Comparison of ENCODE assay signal across 11 cellular contexts in genomic region chr4:185738038-185738552, GRCh38.
DNase-seq lines count a peak whose midpoint lies in the region; TF ChIP-seq lines count a peak whose summit lies in the region.
"Had no signal": no experiment of that assay in that cellular context is flagged by ENCODE, and none has a peak within 500 bp of the region (broad histone marks: within the 10 kb centered on the region; RNA-seq: fewer than 3 reads in every experiment).

No MANE protein-coding gene starts in this region.

- no peak overlapping the region for H3K4me3 Mint-ChIP-seq in dendritic cell treated with granulocyte-macrophage colony-stimulating factor and Interleukin-4, amounts not matched to agents 40 ng/mL and 50 ng/mL, for 4 days
- H3K4me3 Mint-ChIP-seq in nephron progenitor cell = no peak overlapping the region

- in situ Hi-C loops in ACHN (cut with HindIII; ENCODE audit: low pct_ligation_motif_present, low pct_unique_long_range_greater_than_20kb, low sequenced_read_pairs) = no loop called here

- peaks cover 80% of the 10 kb centered on the region for H3K4me1 Mint-ChIP-seq in dendritic cell treated with granulocyte-macrophage colony-stimulating factor and Interleukin-4, amounts not matched to agents 40 ng/mL and 50 ng/mL, for 4 days (ENCODE audit: low read depth)
- H3K4me1 Mint-ChIP-seq in nephron progenitor cell = peaks cover 11% of the 10 kb centered on the region

- no peaks in the 10 kb centered on the region for H3K36me3 ChIP-seq in Peyer's patch

- H3K4me1 ChIP-seq in Peyer's patch = no peaks in the 10 kb centered on the region

- H3K4me3 ChIP-seq in Peyer's patch = no peak overlapping the region

- no peaks in the 10 kb centered on the region for H3K27me3 ChIP-seq in Peyer's patch

- peak overlapping the region; percentile 33 for H3K27ac Mint-ChIP-seq in dendritic cell treated with granulocyte-macrophage colony-stimulating factor and Interleukin-4, amounts not matched to agents 40 ng/mL and 50 ng/mL, for 4 days
- no peak overlapping the region for H3K27ac Mint-ChIP-seq in nephron progenitor cell

- peak overlapping the region in 3 of 4 donors; percentile 38 to 70 (median 53) for H3K27ac ChIP-seq in Peyer's patch
- H3K27ac ChIP-seq: KMS-11 had no signal

- TF ChIP-seq POLR2A in Peyer's patch (IDR thresholded peaks at IDR 0.05) = no peak

- H3K9me3 ChIP-seq in Peyer's patch = no peaks in the 10 kb centered on the region

- H3K9me3 Mint-ChIP-seq in dendritic cell treated with granulocyte-macrophage colony-stimulating factor and Interleukin-4, amounts not matched to agents 40 ng/mL and 50 ng/mL, for 4 days = peaks cover 7% of the 10 kb centered on the region
- H3K9me3 Mint-ChIP-seq in nephron progenitor cell = peaks cover under 1% of the 10 kb centered on the region

- H3K36me3 Mint-ChIP-seq in dendritic cell treated with granulocyte-macrophage colony-stimulating factor and Interleukin-4, amounts not matched to agents 40 ng/mL and 50 ng/mL, for 4 days (ENCODE audit: low read depth) = no peaks in the 10 kb centered on the region
- no peaks in the 10 kb centered on the region for H3K36me3 Mint-ChIP-seq in nephron progenitor cell (ENCODE audit: low read depth)

- peaks cover 2% of the 10 kb centered on the region for H3K27me3 Mint-ChIP-seq in dendritic cell treated with granulocyte-macrophage colony-stimulating factor and Interleukin-4, amounts not matched to agents 40 ng/mL and 50 ng/mL, for 4 days
- H3K27me3 Mint-ChIP-seq in nephron progenitor cell (ENCODE audit: low read depth, poor library complexity) = peaks cover 20% of the 10 kb centered on the region

- intact Hi-C loops in dendritic cell treated with granulocyte-macrophage colony-stimulating factor and Interleukin-4, amounts not matched to agents 40 ng/mL and 50 ng/mL, for 4 days (cut with micrococcal nuclease) = loop anchor here (10.0 kb wide), 1 partner anchor 533 kb away; the partner anchor contains the start of genes CFAP97 and SNX25

- DNase-seq in Peyer's patch = no peak
- peak; percentile 52 for DNase-seq in left kidney (ENCODE audit: low read depth, low spot score)
- peak; percentile 31 for DNase-seq in superior temporal gyrus (ENCODE audit: extremely low spot score)
- DNase-seq in nephron progenitor cell = no peak
- DNase-seq in activated gamma-delta T cell treated with Interleukin-2 at 50 U/mL for 16 hours = no peak
- no peak for DNase-seq in ACHN
- DNase-seq in middle frontal gyrus (ENCODE audit: extremely low spot score, low spot score) = no peak
- DNase-seq: DMS79; effector CD8-positive, alpha-beta T cell had no signal

- no peak for TF ChIP-seq CTCF in Peyer's patch (IDR thresholded peaks at IDR 0.05)
- no peak for TF ChIP-seq CTCF in nephron progenitor cell (IDR thresholded peaks at IDR 0.05)

Comparison
In these comparisons a context has a peak if more than half of its experiments do, and no peak if none do; other contexts are left out.
1. DNase-seq: peak in left kidney (single experiment) and superior temporal gyrus (single experiment); none in Peyer's patch (0 of 3), nephron progenitor cell (single experiment), activated gamma-delta T cell treated with Interleukin-2 at 50 U/mL for 16 hours (single experiment), ACHN (single experiment) and middle frontal gyrus (single experiment).